In genomic region chr13:25881136-25881926, GRCh38 we compare ENCODE assay signal across 1 cellular context.
TF ChIP-seq lines count a peak whose summit lies in the region.

No MANE protein-coding gene starts in this region.

TF ChIP-seq in GM23338, 12 proteins besides CTCF, POLR2A, EP300 and RAD21 (continued from another document):
- TF ChIP-seq ZNF331 (CRISPR knock-in tag; IDR thresholded peaks at IDR 0.05; ENCODE audit: low read depth) (no peak), ZNF462 (CRISPR knock-in tag; IDR thresholded peaks at IDR 0.05) (no peak), JUNB (IDR thresholded peaks at IDR 0.05; ENCODE audit: unreplicated experiment) (no peak)
TF ChIP-seq in GM23338: peak in this region for 0.
